16 cellular contexts compared by ENCODE assay signal in the genomic region with DNA sequence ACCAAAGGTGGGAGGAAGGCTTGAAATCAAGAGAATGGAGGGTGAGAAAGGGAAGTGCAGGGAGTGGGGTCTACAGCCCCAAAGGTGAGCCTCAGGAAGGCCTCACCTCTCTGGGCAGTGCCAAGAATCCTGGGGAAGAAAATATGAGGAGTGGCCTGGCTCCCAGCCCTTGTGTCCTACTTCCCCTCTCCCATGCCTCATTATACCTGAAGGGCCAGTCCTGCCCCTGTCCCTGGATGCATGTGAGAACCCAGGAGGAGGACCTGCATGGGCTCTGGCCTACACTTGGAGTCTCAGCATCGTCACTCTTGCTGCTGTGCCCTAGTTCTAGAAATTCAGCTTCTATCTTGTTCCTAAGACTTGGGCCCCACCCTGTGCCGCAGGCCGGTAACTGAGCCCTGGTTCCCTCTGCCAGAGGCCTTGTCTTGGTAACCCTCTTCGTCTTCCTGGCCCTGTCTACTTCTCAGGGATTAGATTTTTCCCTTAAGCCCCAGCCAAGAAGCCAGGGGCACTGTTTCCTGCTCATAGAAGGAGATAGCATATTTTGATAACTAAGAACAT.
DNase-seq lines count a peak whose midpoint lies in the region; ATAC-seq and TF ChIP-seq lines count a peak whose summit lies in the region.
"Had no signal": no experiment of that assay in that cellular context is flagged by ENCODE, and none has a peak within 500 bp of the region (broad histone marks: within the 10 kb centered on the region; RNA-seq: fewer than 3 reads in every experiment).

No MANE protein-coding gene starts in this region.

- ATAC-seq in HG02623 (IDR thresholded peaks at IDR 0.05; ENCODE audit: unreplicated experiment) (no peak), HG03378 (IDR thresholded peaks at IDR 0.05; ENCODE audit: unreplicated experiment) (no peak)

- H3K4me3 ChIP-seq in epithelial cell of esophagus (ENCODE audit: low read length): no peak overlapping the region
- H3K4me3 ChIP-seq in retinal pigment epithelial cell (ENCODE audit: low read length): no peak overlapping the region
- H3K4me3 ChIP-seq: tibial nerve had no signal

- POLR2A ChIA-PET in HEK293T (lab: Yijun Ruan, JAX): no interaction called here

- peak; percentile 2 for DNase-seq in HEK293T (ENCODE audit: extremely low spot score)
- peak; percentile 19 for DNase-seq in epithelial cell of esophagus (ENCODE audit: low read depth)
- DNase-seq in islet precursor cell: peak; percentile 40
- peak; percentile 7 for DNase-seq in retinal pigment epithelial cell (ENCODE audit: low read depth)
- no peak for DNase-seq in stimulated activated CD4-positive, alpha-beta T cell treated with anti-CD3 and anti-CD28 coated beads, Interleukin-4, amount 100 ng/mL, for 4 hours
- DNase-seq in hepatic stellate cell (ENCODE audit: low spot score): no peak
- DNase-seq: activated CD4-positive, CD25-positive, alpha-beta regulatory T cell treated with anti-CD3 and anti-CD28 coated beads, Interleukin-2, amount 50 U/mL, for 72 hours; CD4-positive, CD25-positive, alpha-beta regulatory T cell; foreskin fibroblast; NCI-H146; NK-92 treated with Interleukin-12 subunit alpha and Interleukin-12 subunit beta, amount 100 ng/mL, for 24 hours; SK-N-SH; stimulated activated CD4-positive, alpha-beta T cell treated with anti-CD3 and anti-CD28 coated beads, Interleukin-12 subunit alpha, Interleukin-12 subunit beta, amount 100 ng/mL, for 4 hours had no signal

- TF ChIP-seq CTCF in epithelial cell of esophagus (IDR thresholded peaks at IDR 0.05; ENCODE audit: insufficient read depth, low read depth, low read length, missing control alignments) (peak; percentile 34), retinal pigment epithelial cell (conservative IDR thresholded peaks at IDR 0.05; ENCODE audit: low read depth, low read length) (peak; percentile 15)

- CTCF ChIA-PET in HEK293T (lab: Yijun Ruan, JAX): no interaction called here

TF ChIP-seq in HEK293T, 16 proteins besides CTCF, POLR2A, EP300 and RAD21:
- TF ChIP-seq CTBP1 (IDR thresholded peaks at IDR 0.05; ENCODE audit: borderline replicate concordance): no peak
- no peak for TF ChIP-seq TARDBP (IDR thresholded peaks at IDR 0.05)
- no peak for TF ChIP-seq FOXA1 (IDR thresholded peaks at IDR 0.05)

Comparison
In these comparisons a context has a peak if more than half of its experiments do, and no peak if none do; other contexts are left out.
1. DNase-seq: peak in HEK293T (single experiment), epithelial cell of esophagus (single experiment), islet precursor cell (single experiment) and retinal pigment epithelial cell (single experiment); none in stimulated activated CD4-positive, alpha-beta T cell treated with anti-CD3 and anti-CD28 coated beads, Interleukin-4, amount 100 ng/mL, for 4 hours (0 of 2) and hepatic stellate cell (single experiment).